ENCODE assay signal across 1 cellular context in the genomic region with DNA sequence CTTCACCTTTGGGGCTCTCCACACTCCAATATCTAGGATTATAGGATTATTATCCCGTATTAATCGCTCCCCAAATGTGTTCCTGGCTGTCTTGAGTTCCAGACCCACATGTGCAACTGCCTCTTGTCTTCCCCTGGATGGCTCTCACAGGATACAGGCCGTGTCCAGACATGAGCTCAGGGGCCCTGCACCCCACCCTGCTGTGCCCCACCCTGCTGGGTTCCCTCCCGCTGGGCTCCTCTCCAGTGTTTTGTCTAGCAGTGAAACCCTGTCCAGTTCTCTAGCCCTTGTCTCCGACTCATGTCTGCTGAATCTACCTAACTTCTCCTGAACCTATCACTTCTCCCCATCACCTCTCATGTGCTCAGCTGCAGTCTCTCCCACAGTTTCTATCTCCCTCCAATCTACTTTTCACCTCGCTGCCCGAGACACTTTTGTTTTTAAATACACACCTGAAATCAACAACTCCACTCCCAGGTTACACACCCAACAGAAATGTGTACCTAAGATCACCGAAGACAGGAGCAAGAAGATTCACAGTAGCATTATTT.
TF ChIP-seq lines count a peak whose summit lies in the region.

No MANE protein-coding gene starts in this region.

TF ChIP-seq in HEK293, 187 proteins besides CTCF, POLR2A, EP300 and RAD21 (continued from another document):
- TF ChIP-seq ZNF654 (tag by site-specific recombination; IDR thresholded peaks at IDR 0.05; ENCODE audit: low read depth) = no peak
TF ChIP-seq in HEK293: peak in this region for 2.
